22 cellular contexts compared by ENCODE assay signal in genomic region chr5:16754621-16755020, GRCh38.
DNase-seq lines count a peak whose midpoint lies in the region; TF ChIP-seq lines count a peak whose summit lies in the region.
"Had no signal": no experiment of that assay in that cellular context is flagged by ENCODE, and none has a peak within 500 bp of the region (broad histone marks: within the 10 kb centered on the region; RNA-seq: fewer than 3 reads in every experiment).

No MANE protein-coding gene starts in this region.

- DNase-seq in H7 (peak; percentile 64), NCI-H2171 treated with DMSO at 0.1 percent for 48 hours (lab: John Stamatoyannopoulos, UW) (peak; percentile 25), osteocyte (ENCODE audit: extremely low spot score, unreplicated experiment) (no peak), NCI-H2029 (lab: John Stamatoyannopoulos, UW) (no peak), dermis blood vessel endothelial cell (no peak), NCI-H1417 (lab: John Stamatoyannopoulos, UW) (no peak)
- no peak for DNase-seq in activated CD4-positive, CD25-positive, alpha-beta regulatory T cell treated with anti-CD3 and anti-CD28 coated beads, Interleukin-2, amount 50 U/mL, for 72 hours
- DNase-seq: activated CD4-positive, alpha-beta T cell treated with anti-CD3 and anti-CD28 coated beads for 36 hours; GF-D8; hippocampal formation; kidney; lower lobe of right lung; MV-4-11; NCI-H1694 treated with DMSO at 0.1 percent for 48 hours; occipital lobe; sigmoid colon; testis had no signal

- peaks cover 15% of the 10 kb centered on the region for H3K4me1 ChIP-seq in ectodermal cell (ENCODE audit: control insufficient read depth, insufficient read depth, low read length)
- H3K4me1 ChIP-seq: testis had no signal

- H3K9me3 ChIP-seq in ectodermal cell (ENCODE audit: control insufficient read depth, low read length), result no peaks in the 10 kb centered on the region
- H3K9me3 ChIP-seq: lower lobe of right lung, sigmoid colon, testis had no signal

- H3K4me3 Mint-ChIP-seq in osteocyte (ENCODE audit: unreplicated experiment), result no peak overlapping the region
- H3K4me3 Mint-ChIP-seq: activated CD4-positive, alpha-beta T cell treated with anti-CD3 and anti-CD28 coated beads for 36 hours; activated naive CD4-positive, alpha-beta T cell treated with anti-CD3 and anti-CD28 coated beads, Interleukin-2, amount 50 U/mL, for 24 hours; CD14-positive monocyte; stimulated activated effector memory CD8-positive, alpha-beta T cell treated with anti-CD3 and anti-CD28 coated beads, Interleukin-12 subunit alpha, Interleukin-12 subunit beta, amount 100 ng/mL, for 72 hours had no signal

- H3K36me3 ChIP-seq in H7 (replicated peaks; ENCODE audit: control insufficient read depth, insufficient read depth, low read length) (no peaks in the 10 kb centered on the region), ectodermal cell (ENCODE audit: control insufficient read depth, insufficient read depth, low read length) (no peaks in the 10 kb centered on the region)
- H3K36me3 ChIP-seq: sigmoid colon had no signal

- peak overlapping the region; percentile 63 for H3K27ac ChIP-seq in ectodermal cell (ENCODE audit: insufficient read depth, low read depth, low read length, poor library complexity, severe bottlenecking)
- H3K27ac ChIP-seq: KMS-11, lower lobe of right lung, sigmoid colon, testis had no signal

- H3K27ac Mint-ChIP-seq in osteocyte (ENCODE audit: unreplicated experiment), result peak overlapping the region; percentile 48
- H3K27ac Mint-ChIP-seq: activated CD4-positive, alpha-beta T cell treated with anti-CD3 and anti-CD28 coated beads for 36 hours; activated naive CD4-positive, alpha-beta T cell treated with anti-CD3 and anti-CD28 coated beads, Interleukin-2, amount 50 U/mL, for 24 hours; CD14-positive monocyte; stimulated activated effector memory CD8-positive, alpha-beta T cell treated with anti-CD3 and anti-CD28 coated beads, Interleukin-12 subunit alpha, Interleukin-12 subunit beta, amount 100 ng/mL, for 72 hours had no signal

- H3K9me3 Mint-ChIP-seq in osteocyte (ENCODE audit: unreplicated experiment), result no peaks in the 10 kb centered on the region
- H3K9me3 Mint-ChIP-seq: activated naive CD4-positive, alpha-beta T cell treated with anti-CD3 and anti-CD28 coated beads, Interleukin-2, amount 50 U/mL, for 24 hours; CD14-positive monocyte; stimulated activated effector memory CD8-positive, alpha-beta T cell treated with anti-CD3 and anti-CD28 coated beads, Interleukin-12 subunit alpha, Interleukin-12 subunit beta, amount 100 ng/mL, for 72 hours had no signal

- H3K4me3 ChIP-seq in H7 (ENCODE audit: insufficient read depth, low read depth, low read length) (no peak overlapping the region), ectodermal cell (ENCODE audit: insufficient read depth, low read depth, low read length) (no peak overlapping the region)
- H3K4me3 ChIP-seq: lower lobe of right lung, sigmoid colon, testis had no signal

- H3K27me3 ChIP-seq in H7 (ENCODE audit: control insufficient read depth, insufficient read depth, low read length), result no peaks in the 10 kb centered on the region
- H3K27me3 ChIP-seq in ectodermal cell (ENCODE audit: control insufficient read depth, insufficient read depth, low read length, poor library complexity, severe bottlenecking), result no peaks in the 10 kb centered on the region
- H3K27me3 ChIP-seq: sigmoid colon, testis had no signal

- H3K36me3 Mint-ChIP-seq in osteocyte (ENCODE audit: unreplicated experiment), result peaks cover 47% of the 10 kb centered on the region
- H3K36me3 Mint-ChIP-seq: activated naive CD4-positive, alpha-beta T cell treated with anti-CD3 and anti-CD28 coated beads, Interleukin-2, amount 50 U/mL, for 24 hours; stimulated activated effector memory CD8-positive, alpha-beta T cell treated with anti-CD3 and anti-CD28 coated beads, Interleukin-12 subunit alpha, Interleukin-12 subunit beta, amount 100 ng/mL, for 72 hours had no signal

- peaks cover 8% of the 10 kb centered on the region for H3K4me1 Mint-ChIP-seq in osteocyte (ENCODE audit: unreplicated experiment)
- H3K4me1 Mint-ChIP-seq: stimulated activated effector memory CD8-positive, alpha-beta T cell treated with anti-CD3 and anti-CD28 coated beads, Interleukin-12 subunit alpha, Interleukin-12 subunit beta, amount 100 ng/mL, for 72 hours had no signal

- TF ChIP-seq CTCF in osteocyte (IDR thresholded peaks at IDR 0.05), result no peak

- no peaks in the 10 kb centered on the region for H3K27me3 Mint-ChIP-seq in osteocyte (ENCODE audit: unreplicated experiment)
- H3K27me3 Mint-ChIP-seq: activated CD4-positive, alpha-beta T cell treated with anti-CD3 and anti-CD28 coated beads for 36 hours; activated naive CD4-positive, alpha-beta T cell treated with anti-CD3 and anti-CD28 coated beads, Interleukin-2, amount 50 U/mL, for 24 hours had no signal

- WGBS in ectodermal cell, 2 experiments, result 8 to 34% methylated on average over 2 to 3 of the region's 3 CpGs

Comparison
In these comparisons a context has a peak if more than half of its experiments do, and no peak if none do; other contexts are left out.
1. DNase-seq: peak in H7 (single experiment) and NCI-H2171 treated with DMSO at 0.1 percent for 48 hours (single experiment); none in osteocyte (single experiment), NCI-H2029 (single experiment), dermis blood vessel endothelial cell (single experiment), NCI-H1417 (0 of 3) and activated CD4-positive, CD25-positive, alpha-beta regulatory T cell treated with anti-CD3 and anti-CD28 coated beads, Interleukin-2, amount 50 U/mL, for 72 hours (single experiment).